ENCODE assay signal across 8 cellular contexts in genomic region chr7:4725014-4725951, GRCh38. TPM values are rescaled to one million over a fixed set of nuclear protein-coding genes. Genes with fewer than 3 reads are reported as not detected.
DNase-seq lines count a peak whose midpoint lies in the region; ATAC-seq and TF ChIP-seq lines count a peak whose summit lies in the region.

No MANE protein-coding gene starts in this region.

- H3K27ac Mint-ChIP-seq in T-helper 1 cell treated with Interleukin-12 subunit alpha and Interleukin-12 subunit beta and Interleukin-4 antibody, amounts not matched to agents 30 μg/mL and 1 μg/mL, for 36 hours = peak overlapping the region; percentile 89

- peak; percentile 89 for DNase-seq in AG08395 (ENCODE audit: low spot score)
- DNase-seq in breast epithelium (ENCODE audit: low spot score in 2 of 2) = peak; percentile 69 to 79
- peak; percentile 68 for DNase-seq in iPS-NIHi11 (ENCODE audit: low spot score)
- DNase-seq in HUDEP-2 (lab: John Stamatoyannopoulos, UW; ENCODE audit: unreplicated experiment in 76 of 76) = no peak

- peak overlapping the region; percentile 75 to 94 (median 86) for H3K9ac ChIP-seq in skeletal muscle tissue (ENCODE audit: low read depth in 1 of 3, low read length in 3 of 3)

- TF ChIP-seq POLR2A in GM19193 (IDR thresholded peaks at IDR 0.05; ENCODE audit: extremely low read depth, insufficient read depth, insufficient read length) (peak; percentile 44), breast epithelium (IDR thresholded peaks at IDR 0.05) (peak; percentile 35)

- peaks cover 3% of the 10 kb centered on the region for H3K36me3 Mint-ChIP-seq in T-helper 1 cell treated with Interleukin-12 subunit alpha and Interleukin-12 subunit beta and Interleukin-4 antibody, amounts not matched to agents 30 μg/mL and 1 μg/mL, for 36 hours (ENCODE audit: low read depth)

- H3K4me1 Mint-ChIP-seq in T-helper 1 cell treated with Interleukin-12 subunit alpha and Interleukin-12 subunit beta and Interleukin-4 antibody, amounts not matched to agents 30 μg/mL and 1 μg/mL, for 36 hours (ENCODE audit: low read depth) = peaks cover 20% of the 10 kb centered on the region

- no peaks in the 10 kb centered on the region for H3K9me3 ChIP-seq in breast epithelium
- H3K9me3 ChIP-seq in skeletal muscle tissue (ENCODE audit: control insufficient read depth in 3 of 3, low read length in 3 of 3) = no peaks in the 10 kb centered on the region

- H3K4me3 ChIP-seq in breast epithelium = peak overlapping the region; percentile 45 to 87 (median 61)
- H3K4me3 ChIP-seq in skeletal muscle tissue (ENCODE audit: low read length in 3 of 3) = peak overlapping the region; percentile 69 to 80 (median 75)

- no peaks in the 10 kb centered on the region for H3K27me3 Mint-ChIP-seq in T-helper 1 cell treated with Interleukin-12 subunit alpha and Interleukin-12 subunit beta and Interleukin-4 antibody, amounts not matched to agents 30 μg/mL and 1 μg/mL, for 36 hours (ENCODE audit: low read depth)

- H3K9me3 Mint-ChIP-seq in T-helper 1 cell treated with Interleukin-12 subunit alpha and Interleukin-12 subunit beta and Interleukin-4 antibody, amounts not matched to agents 30 μg/mL and 1 μg/mL, for 36 hours = no peaks in the 10 kb centered on the region

- peak; percentile 60 for ATAC-seq in HG03439 (IDR thresholded peaks at IDR 0.05; ENCODE audit: unreplicated experiment)

- no peaks in the 10 kb centered on the region for H3K27me3 ChIP-seq in breast epithelium
- no peaks in the 10 kb centered on the region for H3K27me3 ChIP-seq in skeletal muscle tissue (ENCODE audit: control insufficient read depth in 3 of 3, insufficient read depth in 3 of 3, low read length in 3 of 3)

- peak overlapping the region; percentile 87 for H3K4me3 Mint-ChIP-seq in T-helper 1 cell treated with Interleukin-12 subunit alpha and Interleukin-12 subunit beta and Interleukin-4 antibody, amounts not matched to agents 30 μg/mL and 1 μg/mL, for 36 hours

- intact Hi-C loops in breast epithelium (cut with DNase I; ENCODE audit: low total_unique reads) = no loop called here

- peak overlapping the region; percentile 96 to 97 for H3K27ac ChIP-seq in breast epithelium
- H3K27ac ChIP-seq in skeletal muscle tissue (ENCODE audit: low read depth, low read length) = peak overlapping the region; percentile 92

- H3K36me3 ChIP-seq in breast epithelium (no peaks in the 10 kb centered on the region), skeletal muscle tissue (ENCODE audit: control insufficient read depth in 3 of 3, insufficient read depth in 3 of 3, low read length in 3 of 3) (peaks cover 0 to 16% (median 7%) of the 10 kb centered on the region in 3 donors)

- peak in 1 of 3 donors; percentile 4 for TF ChIP-seq CTCF in breast epithelium (IDR thresholded peaks at IDR 0.05)

- H3K4me1 ChIP-seq in breast epithelium (peaks cover 0 to 8% of the 10 kb centered on the region in 2 donors), skeletal muscle tissue (ENCODE audit: control insufficient read depth in 3 of 3, insufficient read depth in 3 of 3, low read length in 3 of 3) (peaks cover 44 to 62% (median 58%) of the 10 kb centered on the region in 3 donors)

RNA-seq across cellular contexts. Expression of gene FOXK1, which starts 43.2 kb away (rescaled TPM):
- total RNA-seq in breast epithelium = 10 to 100 TPM; 11.7 to 16.5 (median 15.7) TPM
- total RNA-seq in skeletal muscle tissue = 17.2 TPM

RNA-seq across cellular contexts. Expression of gene AP5Z1, which starts 50.1 kb away (rescaled TPM):
- total RNA-seq in breast epithelium (10 to 100 TPM; 20.0 to 25.9 (median 23.3) TPM), skeletal muscle tissue (13.6 TPM)

Comparison
In these comparisons a context has a peak if more than half of its experiments do, and no peak if none do; other contexts are left out.
1. DNase-seq: peak in AG08395 (single experiment), breast epithelium (2 of 2) and iPS-NIHi11 (single experiment); none in HUDEP-2 (0 of 76).